10 cellular contexts compared by ENCODE assay signal in the genomic region with DNA sequence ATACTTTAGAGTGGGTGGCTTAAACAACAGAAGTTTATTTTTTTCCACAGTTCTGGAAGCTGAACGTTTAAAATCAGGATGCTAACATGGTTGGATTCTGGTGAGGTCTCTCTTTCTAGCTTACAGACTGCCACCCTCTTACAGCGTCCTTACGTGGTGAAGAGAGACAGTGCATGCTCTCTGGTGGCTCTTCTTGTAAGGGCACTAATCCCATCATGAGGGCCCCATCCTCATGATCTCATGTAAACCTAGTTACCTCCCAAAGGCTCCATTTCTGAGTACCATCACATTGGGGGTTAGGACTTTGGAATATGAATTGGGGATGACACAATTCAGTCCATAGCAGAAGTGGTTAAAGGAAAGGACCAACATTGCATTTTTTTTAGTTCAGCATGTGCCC.
"Had no signal": no experiment of that assay in that cellular context is flagged by ENCODE, and none has a peak within 500 bp of the region (broad histone marks: within the 10 kb centered on the region; RNA-seq: fewer than 3 reads in every experiment).

No MANE protein-coding gene starts in this region.

- H3K4me3 ChIP-seq: GM23248, GM23338, HAP-1 had no signal

- H3K9me3 Mint-ChIP-seq: GM23338, HFFc6 had no signal

- DNase-seq: GOT3, H7, H9, HFFc6 had no signal

- H3K36me3 ChIP-seq: HAP-1 had no signal

- H2AFZ ChIP-seq: GM23248 had no signal

- H3K4me3 Mint-ChIP-seq: GM23338, H9, HFFc6 had no signal

- H3K4me2 ChIP-seq: GM23338 had no signal

- H3K27ac ChIP-seq: GM23248 had no signal

- ATAC-seq: HCT116 had no signal

- H3K9ac ChIP-seq: GM23248 had no signal

- FAIRE-seq: H1, H54 had no signal

- H3K9me3 ChIP-seq: HAP-1 had no signal

- H3K27ac Mint-ChIP-seq: HFFc6 had no signal
